Comparison of ENCODE assay signal across 17 cellular contexts in genomic region chr13:22050951-22051563, GRCh38.
DNase-seq lines count a peak whose midpoint lies in the region; ATAC-seq and TF ChIP-seq lines count a peak whose summit lies in the region.
"Had no signal": no experiment of that assay in that cellular context is flagged by ENCODE, and none has a peak within 500 bp of the region (broad histone marks: within the 10 kb centered on the region; RNA-seq: fewer than 3 reads in every experiment).

No MANE protein-coding gene starts in this region.

- no peak for TF ChIP-seq CTCF in left ventricle myocardium inferior (IDR thresholded peaks at IDR 0.05; ENCODE audit: borderline replicate concordance)
- TF ChIP-seq CTCF in upper lobe of right lung (IDR thresholded peaks at IDR 0.05): no peak
- no peak for TF ChIP-seq CTCF in lower leg skin (IDR thresholded peaks at IDR 0.05)

- H3K4me1 ChIP-seq in right cardiac atrium (ENCODE audit: control insufficient read depth, insufficient read depth, low read length) (no peaks in the 10 kb centered on the region), left ventricle myocardium inferior (no peaks in the 10 kb centered on the region), upper lobe of right lung (no peaks in the 10 kb centered on the region)

- H3K4me3 ChIP-seq in right cardiac atrium (ENCODE audit: low read length) (no peak overlapping the region), left ventricle myocardium inferior (no peak overlapping the region), upper lobe of right lung (no peak overlapping the region), lower leg skin (ENCODE audit: low read depth, poor library complexity, severe bottlenecking) (no peak overlapping the region)
- H3K4me3 ChIP-seq: MG63 had no signal

- peak overlapping the region; percentile 26 for H3K27ac Mint-ChIP-seq in activated T-helper 17 cell treated with anti-CD3 and anti-CD28 coated beads, Interleukin-2, amount 50 U/mL, for 72 hours
- peak overlapping the region in 5 of 6 donors; percentile 31 to 71 (median 51) for H3K27ac Mint-ChIP-seq in immature natural killer cell
- H3K27ac Mint-ChIP-seq in stimulated activated effector memory CD8-positive, alpha-beta T cell treated with anti-CD3 and anti-CD28 coated beads, Interleukin-12 subunit alpha, Interleukin-12 subunit beta, amount 100 ng/mL, for 72 hours: peak overlapping the region; percentile 63
- H3K27ac Mint-ChIP-seq: H9 had no signal

- no peaks in the 10 kb centered on the region for H3K27me3 Mint-ChIP-seq in activated T-helper 17 cell treated with anti-CD3 and anti-CD28 coated beads, Interleukin-2, amount 50 U/mL, for 72 hours
- H3K27me3 Mint-ChIP-seq in immature natural killer cell (ENCODE audit: low read depth in 3 of 3): peaks cover 0 to 3% (median 3%) of the 10 kb centered on the region in 3 donors

- TF ChIP-seq POLR2A in erythroblast (IDR thresholded peaks at IDR 0.05; ENCODE audit: low read length): no peak
- TF ChIP-seq POLR2A in lower leg skin (IDR thresholded peaks at IDR 0.05): no peak

- H3K36me3 ChIP-seq in left ventricle myocardium inferior (no peaks in the 10 kb centered on the region), upper lobe of right lung (no peaks in the 10 kb centered on the region)
- H3K36me3 ChIP-seq: MG63 had no signal

- 60% methylated on average over 6 of the region's 6 CpGs for WGBS in right cardiac atrium
- 73 to 75% methylated on average over 6 of the region's 6 CpGs for WGBS in lower leg skin, 2 donors

- H3K9me3 ChIP-seq in right cardiac atrium (ENCODE audit: control insufficient read depth, low read length): no peaks in the 10 kb centered on the region
- H3K9me3 ChIP-seq in left ventricle myocardium inferior (replicated peaks): no peaks in the 10 kb centered on the region
- H3K9me3 ChIP-seq in upper lobe of right lung: no peaks in the 10 kb centered on the region
- H3K9me3 ChIP-seq: MG63 had no signal

- H3K4me1 Mint-ChIP-seq in activated T-helper 17 cell treated with anti-CD3 and anti-CD28 coated beads, Interleukin-2, amount 50 U/mL, for 72 hours: peaks cover 37% of the 10 kb centered on the region
- peaks cover 28 to 31% of the 10 kb centered on the region in 2 donors for H3K4me1 Mint-ChIP-seq in immature natural killer cell
- H3K4me1 Mint-ChIP-seq in stimulated activated effector memory CD8-positive, alpha-beta T cell treated with anti-CD3 and anti-CD28 coated beads, Interleukin-12 subunit alpha, Interleukin-12 subunit beta, amount 100 ng/mL, for 72 hours: peaks cover 46% of the 10 kb centered on the region

- peak overlapping the region; percentile 23 for H3K4me3 Mint-ChIP-seq in activated T-helper 17 cell treated with anti-CD3 and anti-CD28 coated beads, Interleukin-2, amount 50 U/mL, for 72 hours
- H3K4me3 Mint-ChIP-seq in immature natural killer cell: peak overlapping the region; percentile 34 to 80 (median 58)
- peak overlapping the region; percentile 32 for H3K4me3 Mint-ChIP-seq in stimulated activated effector memory CD8-positive, alpha-beta T cell treated with anti-CD3 and anti-CD28 coated beads, Interleukin-12 subunit alpha, Interleukin-12 subunit beta, amount 100 ng/mL, for 72 hours
- H3K4me3 Mint-ChIP-seq: H9 had no signal

- no peaks in the 10 kb centered on the region for H3K36me3 Mint-ChIP-seq in activated T-helper 17 cell treated with anti-CD3 and anti-CD28 coated beads, Interleukin-2, amount 50 U/mL, for 72 hours (ENCODE audit: low read depth)
- peaks cover 0 to 7% (median 3%) of the 10 kb centered on the region in 3 donors for H3K36me3 Mint-ChIP-seq in immature natural killer cell
- peaks cover 5% of the 10 kb centered on the region for H3K36me3 Mint-ChIP-seq in stimulated activated effector memory CD8-positive, alpha-beta T cell treated with anti-CD3 and anti-CD28 coated beads, Interleukin-12 subunit alpha, Interleukin-12 subunit beta, amount 100 ng/mL, for 72 hours

- H3K27ac ChIP-seq in right cardiac atrium (ENCODE audit: low read length): no peak overlapping the region
- H3K27ac ChIP-seq in left ventricle myocardium inferior (replicated peaks): no peak overlapping the region
- no peak overlapping the region for H3K27ac ChIP-seq in upper lobe of right lung
- H3K27ac ChIP-seq: C4-2B, KMS-11 had no signal

- peaks cover 3% of the 10 kb centered on the region for H3K9me3 Mint-ChIP-seq in activated T-helper 17 cell treated with anti-CD3 and anti-CD28 coated beads, Interleukin-2, amount 50 U/mL, for 72 hours
- no peaks in the 10 kb centered on the region for H3K9me3 Mint-ChIP-seq in immature natural killer cell
- peaks cover 4% of the 10 kb centered on the region for H3K9me3 Mint-ChIP-seq in stimulated activated effector memory CD8-positive, alpha-beta T cell treated with anti-CD3 and anti-CD28 coated beads, Interleukin-12 subunit alpha, Interleukin-12 subunit beta, amount 100 ng/mL, for 72 hours
- H3K9me3 Mint-ChIP-seq: H9 had no signal

- DNase-seq in right cardiac atrium: no peak
- DNase-seq in left ventricle myocardium inferior: no peak
- peak; percentile 31 to 35 (median 32) for DNase-seq in immature natural killer cell
- DNase-seq in stimulated activated effector memory CD8-positive, alpha-beta T cell treated with anti-CD3 and anti-CD28 coated beads, Interleukin-12 subunit alpha, Interleukin-12 subunit beta, amount 100 ng/mL, for 72 hours (ENCODE audit: low spot score in 2 of 2): peak in 1 of 2 donors; percentile 42
- no peak for DNase-seq in erythroblast (lab: John Stamatoyannopoulos, UW)
- no peak for DNase-seq in upper lobe of right lung
- no peak for DNase-seq in lower leg skin (ENCODE audit: low spot score in 2 of 2)
- DNase-seq: H9, MG63, NCI-H1092 treated with DMSO at 0.1 percent for 48 hours, NCI-H2107, NCI-H226, NCI-H526 treated with DMSO at 0.1 percent for 48 hours had no signal

- no peaks in the 10 kb centered on the region for H3K27me3 ChIP-seq in right cardiac atrium (ENCODE audit: control insufficient read depth, insufficient read depth)
- H3K27me3 ChIP-seq in left ventricle myocardium inferior (ENCODE audit: low read depth): no peaks in the 10 kb centered on the region
- H3K27me3 ChIP-seq in upper lobe of right lung: no peaks in the 10 kb centered on the region
- H3K27me3 ChIP-seq: MG63 had no signal

- ATAC-seq in right cardiac atrium: peak; percentile 59 to 71
- peak; percentile 54 for ATAC-seq in activated T-helper 17 cell treated with anti-CD3 and anti-CD28 coated beads, Interleukin-2, amount 50 U/mL, for 72 hours (replicated peaks)
- peak; percentile 69 for ATAC-seq in stimulated activated effector memory CD8-positive, alpha-beta T cell treated with anti-CD3 and anti-CD28 coated beads, Interleukin-12 subunit alpha, Interleukin-12 subunit beta, amount 100 ng/mL, for 72 hours
- no peak for ATAC-seq in upper lobe of right lung
- ATAC-seq: HepG2 had no signal

- intact Hi-C loops in right cardiac atrium (cut with DNase I) (no loop called here), left ventricle myocardium inferior (cut with micrococcal nuclease) (no loop called here), upper lobe of right lung (cut with DNase I) (no loop called here), lower leg skin (cut with DNase I; ENCODE audit: low total_unique reads) (no loop called here)

Comparison
In these comparisons a context has a peak if more than half of its experiments do, and no peak if none do; other contexts are left out.
1. DNase-seq: peak in immature natural killer cell (3 of 3); none in right cardiac atrium (0 of 3), left ventricle myocardium inferior (single experiment), erythroblast (0 of 2), upper lobe of right lung (single experiment) and lower leg skin (0 of 2).
2. Peak in every context shown above with its lines, with median percentiles within 50 percentile points of each other: H3K27ac Mint-ChIP-seq and H3K4me3 Mint-ChIP-seq.